8 cellular contexts compared by ENCODE assay signal in the genomic region with DNA sequence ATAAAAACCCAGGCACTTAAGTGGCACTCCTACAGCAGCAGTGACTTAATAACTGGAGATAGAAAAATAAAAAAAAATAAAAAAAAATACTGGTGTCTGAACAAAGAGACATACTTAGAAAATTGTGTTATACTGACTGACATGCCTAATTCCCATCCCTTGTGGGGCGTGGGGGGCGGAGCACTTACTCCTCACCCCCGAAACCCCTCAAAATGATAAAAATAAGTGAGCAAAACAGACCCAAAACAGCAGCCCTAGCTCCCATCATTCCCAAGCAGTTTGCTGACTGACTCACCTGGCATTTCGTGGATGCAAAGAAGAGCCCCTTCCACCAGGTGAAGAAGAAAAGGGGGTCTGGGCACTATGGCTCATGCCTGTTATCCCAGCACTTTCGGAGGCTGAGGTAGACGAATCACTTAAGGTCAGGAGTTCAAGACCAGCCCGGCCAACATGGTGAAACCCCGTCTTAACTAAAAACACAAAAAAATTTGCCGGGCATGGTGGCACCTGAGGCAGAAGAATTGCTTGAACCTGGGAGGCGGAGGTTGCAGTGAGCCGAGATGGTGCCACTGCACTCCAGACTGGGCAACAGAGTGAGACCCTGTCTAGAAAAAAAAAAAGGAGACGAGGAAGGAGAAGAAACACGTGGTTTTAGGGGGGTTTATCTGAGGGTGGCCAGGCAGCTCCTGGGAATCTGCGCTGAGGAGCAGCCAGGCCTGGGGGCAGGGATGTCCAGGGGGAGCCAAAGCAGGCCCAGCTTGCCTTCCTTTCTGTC. TPM values are rescaled to one million over a fixed set of nuclear protein-coding genes. Genes with fewer than 3 reads are reported as not detected.
DNase-seq lines count a peak whose midpoint lies in the region; ATAC-seq and TF ChIP-seq lines count a peak whose summit lies in the region.

No MANE protein-coding gene starts in this region.

- H3K36me3 ChIP-seq in GM06990 (ENCODE audit: control insufficient read depth, insufficient read depth, low read length) (no peaks in the 10 kb centered on the region), PC-9 (ENCODE audit: low read depth) (no peaks in the 10 kb centered on the region)

- no peaks in the 10 kb centered on the region for H3K9me2 ChIP-seq in PC-9 (ENCODE audit: insufficient read depth)

- peak overlapping the region; percentile 93 for H3K4me2 ChIP-seq in PC-9

- POLR2A ChIA-PET in PC-9 (lab: Charles Lee; ENCODE audit: unreplicated experiment) = no interaction called here

- H3F3A ChIP-seq in PC-9 (ENCODE audit: insufficient read depth, low read depth) = peaks cover 15% of the 10 kb centered on the region; the same call in 1 of the 2 replicates

- TF ChIP-seq CTCF in GM06990 (IDR thresholded peaks at IDR 0.05; ENCODE audit: insufficient read depth, low read length, poor library complexity, severe bottlenecking) = no peak
- no peak for TF ChIP-seq CTCF in PC-9 (conservative IDR thresholded peaks at IDR 0.05)
- TF ChIP-seq CTCF in epithelial cell of esophagus (IDR thresholded peaks at IDR 0.05; ENCODE audit: insufficient read depth, low read depth, low read length, missing control alignments) = no peak

- H3K9me3 ChIP-seq in PC-9 (ENCODE audit: insufficient read depth, low read depth) = no peaks in the 10 kb centered on the region

- H2AFZ ChIP-seq in PC-9 = peak overlapping the region; percentile 90

- peaks cover 7% of the 10 kb centered on the region; the same call in 1 of the 2 replicates for H3K79me2 ChIP-seq in PC-9 (ENCODE audit: low read depth)

- peaks cover 31% of the 10 kb centered on the region for H3K4me1 ChIP-seq in PC-9 (replicated peaks; ENCODE audit: insufficient read depth)

- no peak for DNase-seq in GM06990 (ENCODE audit: extremely low read depth, insufficient read length)
- DNase-seq in PC-9 = no peak
- no peak for DNase-seq in epithelial cell of esophagus (ENCODE audit: low read depth)
- DNase-seq in skeletal muscle cell (ENCODE audit: low read depth) = no peak
- no peak for DNase-seq in NCI-H2107 (lab: John Stamatoyannopoulos, UW)

- H3K27ac ChIP-seq in PC-9 = peak overlapping the region; percentile 56

- intact Hi-C loops in PC-9 (cut with micrococcal nuclease; ENCODE audit: unreplicated experiment) = loop anchor here (5.0 kb wide), 1 partner anchor 1971 kb away; no protein-coding TSS in a partner anchor

- TSS peak; percentile 86 for BruUV-seq in PC-9 (replicated peaks; lab: Mats Ljungman, UMichigan)

- H4K20me1 ChIP-seq in PC-9 (ENCODE audit: insufficient read depth) = no peaks in the 10 kb centered on the region

- ATAC-seq in GM18907 (IDR thresholded peaks at IDR 0.05; ENCODE audit: unreplicated experiment) (no peak), GM19397 (IDR thresholded peaks at IDR 0.05; ENCODE audit: unreplicated experiment) (no peak), GM21529 (IDR thresholded peaks at IDR 0.05; ENCODE audit: unreplicated experiment) (no peak)

- H3K4me3 ChIP-seq in GM06990 (replicated peaks; ENCODE audit: low read depth, low read length) = peak overlapping the region; percentile 84
- peak overlapping the region; percentile 75 for H3K4me3 ChIP-seq in PC-9
- peak overlapping the region; percentile 64 for H3K4me3 ChIP-seq in epithelial cell of esophagus (ENCODE audit: low read length)
- H3K4me3 ChIP-seq in skeletal muscle cell (ENCODE audit: low read depth, low read length) = peak overlapping the region; percentile 64

- CTCF ChIA-PET in PC-9 (lab: Charles Lee) = no interaction called here

- no peaks in the 10 kb centered on the region for H3K27me3 ChIP-seq in GM06990 (replicated peaks; ENCODE audit: control insufficient read depth, insufficient read depth, low read length)
- H3K27me3 ChIP-seq in PC-9 (ENCODE audit: insufficient read depth, low read depth) = no peaks in the 10 kb centered on the region

RNA-seq across cellular contexts. Expression of gene BLM, which starts 50.8 kb away (rescaled TPM):
- 15.1 and 19.1 TPM in 2 replicates for total RNA-seq in PC-9 (2021)
